In the genomic region with DNA sequence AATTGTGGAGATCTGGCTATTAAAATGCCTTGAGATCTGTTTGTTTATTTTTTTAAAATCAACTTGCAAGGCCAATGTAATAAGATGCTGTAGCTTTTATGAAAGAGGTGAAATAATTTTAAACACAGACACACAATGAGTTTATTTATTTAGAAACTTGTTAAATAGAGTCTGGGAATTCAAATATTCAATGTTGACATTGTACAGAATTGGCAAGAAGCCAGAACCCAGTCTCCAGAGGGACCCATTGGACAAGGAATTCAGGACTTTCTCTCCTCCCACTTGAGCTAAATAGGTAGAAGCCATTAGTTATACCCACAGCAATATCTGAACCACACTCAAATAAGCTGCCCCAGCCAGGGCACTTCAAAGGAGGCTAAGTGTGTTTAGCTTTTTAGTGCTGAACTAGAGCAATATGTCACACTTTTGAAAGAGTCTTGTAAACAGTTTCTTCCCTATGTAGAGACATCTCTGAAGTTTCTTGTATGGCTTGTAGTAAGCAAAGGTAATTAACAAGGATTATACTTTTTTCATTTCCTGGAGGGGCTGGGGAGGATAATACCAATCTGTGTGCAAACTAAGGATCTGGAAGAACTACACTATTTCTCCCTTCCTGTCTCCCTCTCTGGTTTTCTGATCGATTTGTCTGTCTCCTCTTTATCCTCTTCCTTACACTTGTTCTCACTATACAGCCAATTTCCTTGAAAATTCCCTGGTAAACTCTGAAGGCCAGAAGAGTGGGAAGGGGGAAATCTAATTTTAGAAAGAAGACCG, we compare ENCODE assay signal across 13 cellular contexts. TPM values are rescaled to one million over a fixed set of nuclear protein-coding genes. Genes with fewer than 3 reads are reported as not detected.
DNase-seq lines count a peak whose midpoint lies in the region; FAIRE-seq and TF ChIP-seq lines count a peak whose summit lies in the region.
"Had no signal": no experiment of that assay in that cellular context is flagged by ENCODE, and none has a peak within 500 bp of the region (broad histone marks: within the 10 kb centered on the region; RNA-seq: fewer than 3 reads in every experiment).

No MANE protein-coding gene starts in this region.

- H3K27ac Mint-ChIP-seq in IgD-negative memory B cell: peak overlapping the region in 2 of 3 donors; percentile 22 to 73
- H3K27ac Mint-ChIP-seq: activated naive CD8-positive, alpha-beta T cell treated with anti-CD3 and anti-CD28 coated beads, Interleukin-2, amount 10 ng/mL, durations not matched to agents 7 days and 5 days had no signal

- H3K4me3 Mint-ChIP-seq in IgD-negative memory B cell: peak overlapping the region in 3 of 4 donors; percentile 35 to 57 (median 38)
- H3K4me3 Mint-ChIP-seq: activated naive CD8-positive, alpha-beta T cell treated with anti-CD3 and anti-CD28 coated beads, Interleukin-2, amount 10 ng/mL, durations not matched to agents 7 days and 5 days had no signal

- no peak for DNase-seq in BE2C
- DNase-seq in NCI-H526 (lab: John Stamatoyannopoulos, UW): peak; percentile 80 to 89
- no peak for DNase-seq in kidney
- DNase-seq in AG08396 (ENCODE audit: low spot score): no peak
- DNase-seq in AML-193 (lab: John Stamatoyannopoulos, UW): no peak
- no peak for DNase-seq in stimulated activated CD4-positive, alpha-beta T cell treated with anti-CD3 and anti-CD28 coated beads, Interleukin-2, amount 100 ng/mL, for 48 hours
- no peak for DNase-seq in NCI-H2227 treated with DMSO at 0.1 percent for 48 hours (lab: John Stamatoyannopoulos, UW)
- DNase-seq: activated naive CD8-positive, alpha-beta T cell treated with anti-CD3 and anti-CD28 coated beads, Interleukin-2, amount 10 ng/mL, durations not matched to agents 7 days and 5 days; Kasumi-1 had no signal

- H3K9me3 ChIP-seq in BE2C (no peaks in the 10 kb centered on the region), kidney (ENCODE audit: control insufficient read depth in 1 of 2, low read length in 2 of 2) (no peaks in the 10 kb centered on the region)
- H3K9me3 ChIP-seq: prostate gland had no signal

- no peak for FAIRE-seq in kidney (lab: Jason Lieb, UNC)
- FAIRE-seq: GM19239 had no signal

- intact Hi-C loops in kidney (cut with DNase I): no loop called here

- H3K4me1 ChIP-seq in BE2C: peaks cover 3% of the 10 kb centered on the region; the same call in 1 of the 2 replicates
- peaks cover 0 to 8% of the 10 kb centered on the region in 2 donors for H3K4me1 ChIP-seq in kidney (ENCODE audit: control insufficient read depth in 1 of 2, insufficient read depth in 1 of 2, low read depth in 1 of 2, low read length in 2 of 2)
- H3K4me1 ChIP-seq: prostate gland had no signal

- H3K27ac ChIP-seq in kidney (ENCODE audit: low read depth in 2 of 2, low read length in 2 of 2): peak overlapping the region; percentile 22 to 86
- H3K27ac ChIP-seq: epithelial cell of prostate, prostate gland had no signal

- no peaks in the 10 kb centered on the region for H3K36me3 Mint-ChIP-seq in IgD-negative memory B cell
- H3K36me3 Mint-ChIP-seq: activated naive CD8-positive, alpha-beta T cell treated with anti-CD3 and anti-CD28 coated beads, Interleukin-2, amount 10 ng/mL, durations not matched to agents 7 days and 5 days had no signal

- H3K36me3 ChIP-seq in BE2C: no peaks in the 10 kb centered on the region
- H3K36me3 ChIP-seq in kidney (ENCODE audit: control insufficient read depth in 1 of 2, insufficient read depth in 2 of 2, low read length in 2 of 2): no peaks in the 10 kb centered on the region
- H3K36me3 ChIP-seq: prostate gland had no signal

- no peak for TF ChIP-seq CTCF in BE2C (IDR thresholded peaks at IDR 0.05; ENCODE audit: low read depth, low read length)
- TF ChIP-seq CTCF in kidney (IDR thresholded peaks at IDR 0.05; ENCODE audit: borderline replicate concordance, extremely low read depth, insufficient read depth): no peak

- H3K4me3 ChIP-seq in BE2C (ENCODE audit: low read depth, low read length): peak overlapping the region; percentile 26
- peak overlapping the region in 1 of 2 donors; percentile 45 for H3K4me3 ChIP-seq in kidney (ENCODE audit: low read length in 2 of 2)
- H3K4me3 ChIP-seq: prostate gland had no signal

- peaks cover 51% of the 10 kb centered on the region for H3K27me3 Mint-ChIP-seq in IgD-negative memory B cell

- peaks cover 16 to 19% (median 17%) of the 10 kb centered on the region in 3 donors for H3K4me1 Mint-ChIP-seq in IgD-negative memory B cell

- H3K9me3 Mint-ChIP-seq in IgD-negative memory B cell: peaks cover 0 to 2% (median 0%) of the 10 kb centered on the region in 3 donors
- H3K9me3 Mint-ChIP-seq: activated naive CD8-positive, alpha-beta T cell treated with anti-CD3 and anti-CD28 coated beads, Interleukin-2, amount 10 ng/mL, durations not matched to agents 7 days and 5 days had no signal

- peaks cover 77% of the 10 kb centered on the region for H3K27me3 ChIP-seq in BE2C

- H3K9ac ChIP-seq in kidney (ENCODE audit: low read length in 2 of 2): peak overlapping the region in 1 of 2 donors; percentile 95

RNA-seq across cellular contexts. Expression of a gene that starts 6.0 kb away (rescaled TPM):
- 5.1 TPM for polyA plus RNA-seq in BE2C (2012; ENCODE audit: insufficient read depth, insufficient read length, low read depth)
- polyA plus RNA-seq in IgD-negative memory B cell (not detected), kidney (ENCODE audit: insufficient read depth, low read depth, low replicate concordance) (36.0 TPM)
- 148 TPM for total RNA-seq in kidney
- total RNA-seq: activated naive CD8-positive, alpha-beta T cell treated with anti-CD3 and anti-CD28 coated beads, Interleukin-2, amount 10 ng/mL, durations not matched to agents 7 days and 5 days had no signal

Comparison
In these comparisons a context has a peak if more than half of its experiments do, and no peak if none do; other contexts are left out.
1. DNase-seq: peak in NCI-H526 (2 of 2); none in BE2C (single experiment), kidney (single experiment), AG08396 (single experiment), AML-193 (0 of 2), stimulated activated CD4-positive, alpha-beta T cell treated with anti-CD3 and anti-CD28 coated beads, Interleukin-2, amount 100 ng/mL, for 48 hours (0 of 2) and NCI-H2227 treated with DMSO at 0.1 percent for 48 hours (single experiment).
2. RNA of a gene that starts 6.0 kb away (polyA plus RNA-seq): 36.0 TPM in kidney (single experiment); not detected in IgD-negative memory B cell (single experiment); every median in the first group is over 10 times any median in the second.